ENCODE assay signal across 25 cellular contexts in genomic region chr7:82705831-82706230, GRCh38.
DNase-seq lines count a peak whose midpoint lies in the region; ATAC-seq, FAIRE-seq and TF ChIP-seq lines count a peak whose summit lies in the region.
"Had no signal": no experiment of that assay in that cellular context is flagged by ENCODE, and none has a peak within 500 bp of the region (broad histone marks: within the 10 kb centered on the region; RNA-seq: fewer than 3 reads in every experiment).

No MANE protein-coding gene starts in this region.

- DNase-seq in A549 (ENCODE audit: low read depth in 1 of 2, low spot score in 1 of 2): no peak
- DNase-seq in HT1080 (ENCODE audit: low read depth): peak; percentile 18
- DNase-seq in SJCRH30: peak; percentile 9 to 31
- DNase-seq in choroid plexus epithelial cell (ENCODE audit: low read depth): peak; percentile 20
- no peak for DNase-seq in HFFc6
- no peak for DNase-seq in islet precursor cell
- no peak for DNase-seq in Right ventricle myocardium inferior (ENCODE audit: missing footprints)
- no peak for DNase-seq in ovary
- DNase-seq: ACHN; BE2C; Calu3; CD8-positive, alpha-beta memory T cell; DMS79 treated with DMSO at 0.1 percent for 48 hours; GM23248; HCEC 1CT; MG63; NCI-H1694; NCI-H2227 treated with DMSO at 0.1 percent for 48 hours; NCI-H526 treated with DMSO at 0.1 percent for 48 hours; Peyer's patch; SIG-M5 had no signal

- peak overlapping the region; percentile 29; the same call in 1 of the 3 replicates for H3K4me2 ChIP-seq in A549

- intact Hi-C loops in Right ventricle myocardium inferior (cut with DNase I): no loop called here
- intact Hi-C loops in ovary (cut with DNase I): no loop called here

- no peaks in the 10 kb centered on the region for H3K9me3 Mint-ChIP-seq in HFFc6

- TF ChIP-seq CTCF in A549 (IDR thresholded peaks at IDR 0.05) (no peak), choroid plexus epithelial cell (conservative IDR thresholded peaks at IDR 0.05; ENCODE audit: low read depth, low read length) (no peak), HFFc6 (IDR thresholded peaks at IDR 0.05) (no peak), ovary (IDR thresholded peaks at IDR 0.05) (no peak)

- no peaks in the 10 kb centered on the region for H3K36me3 Mint-ChIP-seq in HFFc6 (ENCODE audit: low read depth)
- H3K36me3 Mint-ChIP-seq: CD14-positive monocyte; CD8-positive, alpha-beta memory T cell had no signal

- WGBS in A549 (ENCODE audit: missing lambda C conversion rate): 27% methylated on average over 2 of the region's 2 CpGs
- 4 to 6% (median 6%) methylated on average over 2 of the region's 2 CpGs for WGBS in ovary, 3 donors

- CTCF ChIA-PET in A549 (lab: Yijun Ruan, JAX): interaction anchor here (0.6 kb wide), 1 partner anchor 21 kb away, joined by 3 read pairs; no protein-coding TSS in a partner anchor

- no peak for TF ChIP-seq EP300 in A549 (IDR thresholded peaks at IDR 0.05)
- no peak for TF ChIP-seq EP300 in ovary (IDR thresholded peaks at IDR 0.05)

- H3K27me3 Mint-ChIP-seq in HFFc6 (ENCODE audit: insufficient read depth): peaks cover 6% of the 10 kb centered on the region
- H3K27me3 Mint-ChIP-seq: CD8-positive, alpha-beta memory T cell had no signal

- no peak for TF ChIP-seq RAD21 in A549 (conservative IDR thresholded peaks at IDR 0.05 in 1 of 2, IDR thresholded peaks at IDR 0.05 in 1 of 2)

- POLR2A ChIA-PET in A549 (lab: Yijun Ruan, JAX): no interaction called here

- no peak overlapping the region for H3K27ac ChIP-seq in A549
- no peak overlapping the region for H3K27ac ChIP-seq in SJCRH30
- H3K27ac ChIP-seq in ovary: no peak overlapping the region
- H3K27ac ChIP-seq: 22Rv1, GM23248, HL-60, Peyer's patch had no signal

- H3K4me1 Mint-ChIP-seq in HFFc6 (ENCODE audit: low read depth): no peaks in the 10 kb centered on the region
- H3K4me1 Mint-ChIP-seq: CD14-positive monocyte; CD8-positive, alpha-beta memory T cell had no signal

- no peak overlapping the region for H3K4me3 ChIP-seq in A549
- H3K4me3 ChIP-seq in SJCRH30: no peak overlapping the region
- H3K4me3 ChIP-seq in choroid plexus epithelial cell (ENCODE audit: low read depth, low read length): no peak overlapping the region
- H3K4me3 ChIP-seq in ovary: no peak overlapping the region
- H3K4me3 ChIP-seq: GM23248, MG63, Peyer's patch had no signal

- H3K36me3 ChIP-seq in SJCRH30 (no peaks in the 10 kb centered on the region), ovary (no peaks in the 10 kb centered on the region)
- H3K36me3 ChIP-seq: BE2C, MG63, Peyer's patch had no signal

- no peak overlapping the region for H3K4me3 Mint-ChIP-seq in HFFc6
- H3K4me3 Mint-ChIP-seq: CD14-positive monocyte; CD8-positive, alpha-beta memory T cell had no signal

- H3K9me3 ChIP-seq in A549 (no peaks in the 10 kb centered on the region), SJCRH30 (replicated peaks) (no peaks in the 10 kb centered on the region), ovary (no peaks in the 10 kb centered on the region)
- H3K9me3 ChIP-seq: BE2C, MG63, Peyer's patch had no signal

- H3K4me1 ChIP-seq in A549: peaks cover 11% of the 10 kb centered on the region; the same call in 2 of the 3 replicates
- peaks cover 2% of the 10 kb centered on the region; the same call in 1 of the 2 replicates for H3K4me1 ChIP-seq in SJCRH30
- H3K4me1 ChIP-seq in ovary (ENCODE audit: insufficient read depth): no peaks in the 10 kb centered on the region

- FAIRE-seq in A549 (lab: Jason Lieb, UNC): no peak

- no peak overlapping the region for H3K27ac Mint-ChIP-seq in HFFc6
- H3K27ac Mint-ChIP-seq: CD14-positive monocyte; CD8-positive, alpha-beta memory T cell had no signal

- no peak for TF ChIP-seq POLR2A in A549 (IDR thresholded peaks at IDR 0.05; ENCODE audit: low read length)
- no peak for TF ChIP-seq POLR2A in ovary (IDR thresholded peaks at IDR 0.05)

- ATAC-seq in A549: no peak
- no peak for ATAC-seq in Right ventricle myocardium inferior
- ATAC-seq: SK-N-SH treated with all-trans-retinoic acid at 6 μM for 48 hours had no signal

- H3K27me3 ChIP-seq in SJCRH30 (no peaks in the 10 kb centered on the region), ovary (no peaks in the 10 kb centered on the region)
- H3K27me3 ChIP-seq: BE2C, MG63, Peyer's patch had no signal

TF ChIP-seq in A549, 52 proteins besides CTCF, POLR2A, EP300 and RAD21:
- TF ChIP-seq CHD4 (IDR thresholded peaks at IDR 0.05; ENCODE audit: borderline replicate concordance) (no peak), JUNB (IDR thresholded peaks at IDR 0.05) (no peak), RARB (CRISPR knock-in tag; IDR thresholded peaks at IDR 0.05) (no peak), HOXB13 (CRISPR knock-in tag; IDR thresholded peaks at IDR 0.05; ENCODE audit: low read depth) (no peak), CBX8 (IDR thresholded peaks at IDR 0.05) (no peak), EHMT2 (IDR thresholded peaks at IDR 0.05; ENCODE audit: low read depth) (no peak), KDM5A (IDR thresholded peaks at IDR 0.05) (no peak), FOSL2 (IDR thresholded peaks at IDR 0.05) (no peak), FOSL2 (CRISPR knock-in tag; IDR thresholded peaks at IDR 0.05) (no peak), MAFK (IDR thresholded peaks at IDR 0.05; ENCODE audit: partially characterized antibody) (no peak), NFE2L2 (conservative IDR thresholded peaks at IDR 0.05; ENCODE audit: low read length) (no peak), EHF (CRISPR knock-in tag; IDR thresholded peaks at IDR 0.05) (no peak), TFCP2L1 (CRISPR knock-in tag; IDR thresholded peaks at IDR 0.05) (no peak)
- TF ChIP-seq, protein P1, sequence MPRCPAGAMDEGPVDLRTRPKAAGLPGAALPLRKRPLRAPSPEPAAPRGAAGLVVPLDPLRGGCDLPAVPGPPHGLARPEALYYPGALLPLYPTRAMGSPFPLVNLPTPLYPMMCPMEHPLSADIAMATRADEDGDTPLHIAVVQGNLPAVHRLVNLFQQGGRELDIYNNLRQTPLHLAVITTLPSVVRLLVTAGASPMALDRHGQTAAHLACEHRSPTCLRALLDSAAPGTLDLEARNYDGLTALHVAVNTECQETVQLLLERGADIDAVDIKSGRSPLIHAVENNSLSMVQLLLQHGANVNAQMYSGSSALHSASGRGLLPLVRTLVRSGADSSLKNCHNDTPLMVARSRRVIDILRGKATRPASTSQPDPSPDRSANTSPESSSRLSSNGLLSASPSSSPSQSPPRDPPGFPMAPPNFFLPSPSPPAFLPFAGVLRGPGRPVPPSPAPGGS (IDR thresholded peaks at IDR 0.05): no peak
- TF ChIP-seq, protein P2, sequence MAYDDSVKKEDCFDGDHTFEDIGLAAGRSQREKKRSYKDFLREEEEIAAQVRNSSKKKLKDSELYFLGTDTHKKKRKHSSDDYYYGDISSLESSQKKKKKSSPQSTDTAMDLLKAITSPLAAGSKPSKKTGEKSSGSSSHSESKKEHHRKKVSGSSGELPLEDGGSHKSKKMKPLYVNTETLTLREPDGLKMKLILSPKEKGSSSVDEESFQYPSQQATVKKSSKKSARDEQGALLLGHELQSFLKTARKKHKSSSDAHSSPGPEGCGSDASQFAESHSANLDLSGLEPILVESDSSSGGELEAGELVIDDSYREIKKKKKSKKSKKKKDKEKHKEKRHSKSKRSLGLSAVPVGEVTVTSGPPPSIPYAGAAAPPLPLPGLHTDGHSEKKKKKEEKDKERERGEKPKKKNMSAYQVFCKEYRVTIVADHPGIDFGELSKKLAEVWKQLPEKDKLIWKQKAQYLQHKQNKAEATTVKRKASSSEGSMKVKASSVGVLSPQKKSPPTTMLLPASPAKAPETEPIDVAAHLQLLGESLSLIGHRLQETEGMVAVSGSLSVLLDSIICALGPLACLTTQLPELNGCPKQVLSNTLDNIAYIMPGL (CRISPR knock-in tag; IDR thresholded peaks at IDR 0.05; ENCODE audit: borderline replicate concordance): no peak
TF ChIP-seq in A549: peak in this region for 0.

Comparison
In these comparisons a context has a peak if more than half of its experiments do, and no peak if none do; other contexts are left out.
1. DNase-seq: peak in HT1080 (single experiment), SJCRH30 (2 of 2) and choroid plexus epithelial cell (single experiment); none in A549 (0 of 2), HFFc6 (single experiment), islet precursor cell (single experiment), Right ventricle myocardium inferior (single experiment) and ovary (0 of 5).